Comparison of ENCODE assay signal across 27 cellular contexts in the genomic region with DNA sequence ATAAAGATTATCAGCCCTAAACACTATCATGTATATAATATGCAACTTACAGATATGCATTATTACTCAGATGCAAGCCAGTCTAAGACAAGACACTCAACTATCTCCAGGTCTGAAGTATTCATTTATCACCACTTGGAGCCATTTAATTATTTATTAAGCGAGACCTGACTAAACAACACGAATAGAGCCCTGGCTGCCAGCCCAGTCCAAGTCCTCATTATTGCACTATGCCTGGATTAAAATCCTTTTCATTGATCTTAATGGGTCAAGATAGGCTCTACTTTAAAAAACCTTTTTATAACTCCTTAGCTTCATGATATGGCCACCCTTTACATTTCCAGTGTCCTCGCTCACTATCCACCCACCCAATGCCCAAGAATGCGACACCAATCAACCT.
DNase-seq lines count a peak whose midpoint lies in the region; TF ChIP-seq lines count a peak whose summit lies in the region.
"Had no signal": no experiment of that assay in that cellular context is flagged by ENCODE, and none has a peak within 500 bp of the region (broad histone marks: within the 10 kb centered on the region; RNA-seq: fewer than 3 reads in every experiment).

No MANE protein-coding gene starts in this region.

- intact Hi-C loops in stomach (cut with DNase I; ENCODE audit: low total_unique reads): no loop called here

- no peaks in the 10 kb centered on the region for H3K27me3 Mint-ChIP-seq in type B pancreatic cell
- H3K27me3 Mint-ChIP-seq: activated B cell treated with CpG ODN at 0.5 μM for 24 hours; activated CD4-positive, alpha-beta T cell treated with anti-CD3 and anti-CD28 coated beads, Interleukin-2, amount 10 ng/mL, durations not matched to agents 7 days and 5 days had no signal

- H3K4me3 ChIP-seq in stomach: no peak overlapping the region
- no peak overlapping the region for H3K4me3 ChIP-seq in brain microvascular endothelial cell (ENCODE audit: low read depth, low read length)
- H3K4me3 ChIP-seq: breast epithelium, esophagus squamous epithelium, gastrocnemius medialis, SK-N-MC, spleen, thoracic aorta had no signal

- H3K4me1 Mint-ChIP-seq in type B pancreatic cell (ENCODE audit: unreplicated experiment): peaks cover 22% of the 10 kb centered on the region
- H3K4me1 Mint-ChIP-seq: activated CD4-positive, alpha-beta T cell treated with anti-CD3 and anti-CD28 coated beads, Interleukin-2, amount 10 ng/mL, durations not matched to agents 7 days and 5 days had no signal

- TF ChIP-seq EP300 in stomach (IDR thresholded peaks at IDR 0.05): no peak

- H3K9me3 Mint-ChIP-seq in type B pancreatic cell: peaks cover 2% of the 10 kb centered on the region
- H3K9me3 Mint-ChIP-seq: activated B cell treated with CpG ODN at 0.5 μM for 24 hours; activated CD4-positive, alpha-beta T cell treated with anti-CD3 and anti-CD28 coated beads, Interleukin-2, amount 10 ng/mL, durations not matched to agents 7 days and 5 days; activated naive CD4-positive, alpha-beta T cell treated with anti-CD3 and anti-CD28 coated beads, Interleukin-2, amount 50 U/mL, for 72 hours; CD4-positive, alpha-beta T cell; stimulated activated naive CD8-positive, alpha-beta T cell treated with anti-CD3 and anti-CD28 coated beads, Interleukin-15, Interleukin-2, amounts not matched to agents 100 ng/mL and 50 ng/mL, for 24 hours had no signal

- H3K36me3 ChIP-seq in stomach (no peaks in the 10 kb centered on the region), brain microvascular endothelial cell (replicated peaks) (no peaks in the 10 kb centered on the region)
- H3K36me3 ChIP-seq: breast epithelium, esophagus squamous epithelium, gastrocnemius medialis, spleen, thoracic aorta had no signal

- TF ChIP-seq POLR2A in stomach (IDR thresholded peaks at IDR 0.05): no peak

- H3K4me3 Mint-ChIP-seq in type B pancreatic cell: no peak overlapping the region
- H3K4me3 Mint-ChIP-seq: activated B cell treated with CpG ODN at 0.5 μM for 24 hours; activated CD4-positive, alpha-beta T cell treated with anti-CD3 and anti-CD28 coated beads, Interleukin-2, amount 10 ng/mL, durations not matched to agents 7 days and 5 days; CD4-positive, alpha-beta T cell; stimulated activated naive CD8-positive, alpha-beta T cell treated with anti-CD3 and anti-CD28 coated beads, Interleukin-15, Interleukin-2, amounts not matched to agents 100 ng/mL and 50 ng/mL, for 24 hours had no signal

- H3K27ac Mint-ChIP-seq in type B pancreatic cell: no peak overlapping the region
- H3K27ac Mint-ChIP-seq: activated B cell treated with CpG ODN at 0.5 μM for 24 hours; activated CD4-positive, alpha-beta T cell treated with anti-CD3 and anti-CD28 coated beads, Interleukin-2, amount 10 ng/mL, durations not matched to agents 7 days and 5 days; activated naive CD4-positive, alpha-beta T cell treated with anti-CD3 and anti-CD28 coated beads, Interleukin-2, amount 50 U/mL, for 72 hours; CD4-positive, alpha-beta T cell; stimulated activated naive CD8-positive, alpha-beta T cell treated with anti-CD3 and anti-CD28 coated beads, Interleukin-15, Interleukin-2, amounts not matched to agents 100 ng/mL and 50 ng/mL, for 24 hours had no signal

- H3K9me3 ChIP-seq in stomach: no peaks in the 10 kb centered on the region
- H3K9me3 ChIP-seq: breast epithelium, esophagus squamous epithelium, gastrocnemius medialis, spleen, thoracic aorta had no signal

- peaks cover 23 to 55% (median 46%) of the 10 kb centered on the region in 4 donors for H3K4me1 ChIP-seq in stomach
- H3K4me1 ChIP-seq: breast epithelium had no signal

- no peaks in the 10 kb centered on the region for H3K36me3 Mint-ChIP-seq in type B pancreatic cell
- H3K36me3 Mint-ChIP-seq: activated naive CD4-positive, alpha-beta T cell treated with anti-CD3 and anti-CD28 coated beads, Interleukin-2, amount 50 U/mL, for 72 hours had no signal

- 38 to 58% (median 54%) methylated on average over 4 of the region's 4 CpGs for WGBS in stomach, 5 donors

- peak; percentile 11 for DNase-seq in NCI-H510A treated with DMSO at 0.1 percent for 48 hours (lab: John Stamatoyannopoulos, UW)
- DNase-seq in NCI-H510A (lab: John Stamatoyannopoulos, UW): no peak
- DNase-seq in NCI-H2029 (lab: John Stamatoyannopoulos, UW): peak; percentile 83
- DNase-seq in dermis blood vessel endothelial cell: peak; percentile 25
- peak; percentile 48 for DNase-seq in stomach
- DNase-seq in NCI-H526 treated with DMSO at 0.1 percent for 48 hours (lab: John Stamatoyannopoulos, UW): no peak
- DNase-seq in brain microvascular endothelial cell: no peak
- DNase-seq in type B pancreatic cell (ENCODE audit: extremely low spot score, unreplicated experiment): no peak
- DNase-seq: activated B cell treated with CpG ODN at 0.5 μM for 24 hours; activated CD4-positive, alpha-beta T cell treated with anti-CD3 and anti-CD28 coated beads, Interleukin-2, amount 10 ng/mL, durations not matched to agents 7 days and 5 days; amygdala; CD4-positive, alpha-beta T cell; esophagus squamous epithelium; gastrocnemius medialis; hippocampal formation; MM.1S; OCI-M1; spleen; stimulated activated CD4-positive, alpha-beta T cell treated with anti-CD3 and anti-CD28 coated beads, Interleukin-2, amount 100 ng/mL, for 24 hours; T-helper 1 cell had no signal

- TF ChIP-seq CTCF in stomach (IDR thresholded peaks at IDR 0.05) (no peak), brain microvascular endothelial cell (IDR thresholded peaks at IDR 0.05; ENCODE audit: low read depth, low read length, missing control alignments) (no peak), type B pancreatic cell (conservative IDR thresholded peaks at IDR 0.05) (no peak)

- in situ Hi-C loops in brain microvascular endothelial cell (cut with HindIII; ENCODE audit: low pct_ligation_motif_present, low sequenced_read_pairs): no loop called here

- H3K27ac ChIP-seq in stomach: peak overlapping the region in 1 of 5 donors; percentile 42
- no peak overlapping the region for H3K27ac ChIP-seq in brain microvascular endothelial cell
- H3K27ac ChIP-seq: esophagus squamous epithelium, gastrocnemius medialis, HL-60, KMS-11, SK-N-MC, spleen, thoracic aorta had no signal

- H3K27me3 ChIP-seq in stomach: no peaks in the 10 kb centered on the region
- no peaks in the 10 kb centered on the region for H3K27me3 ChIP-seq in brain microvascular endothelial cell (replicated peaks)
- H3K27me3 ChIP-seq: breast epithelium, esophagus squamous epithelium, gastrocnemius medialis, spleen had no signal

Comparison
In these comparisons a context has a peak if more than half of its experiments do, and no peak if none do; other contexts are left out.
1. DNase-seq: peak in NCI-H510A treated with DMSO at 0.1 percent for 48 hours (single experiment), NCI-H2029 (single experiment), dermis blood vessel endothelial cell (single experiment) and stomach (single experiment); none in NCI-H510A (single experiment), NCI-H526 treated with DMSO at 0.1 percent for 48 hours (single experiment), brain microvascular endothelial cell (single experiment) and type B pancreatic cell (single experiment).